Comparison of ENCODE assay signal across 8 cellular contexts in genomic region chr3:44355634-44356033, GRCh38. TPM values are rescaled to one million over a fixed set of nuclear protein-coding genes. Genes with fewer than 3 reads are reported as not detected.
DNase-seq lines count a peak whose midpoint lies in the region; ATAC-seq and TF ChIP-seq lines count a peak whose summit lies in the region.

No MANE protein-coding gene starts in this region.

- no peaks in the 10 kb centered on the region for H3K9me3 Mint-ChIP-seq in stimulated activated naive CD8-positive, alpha-beta T cell treated with anti-CD3 and anti-CD28 coated beads, Interleukin-15, amount 100 ng/mL, for 72 hours
- H3K9me3 Mint-ChIP-seq in stimulated activated memory B cell treated with anti-CD40 and anti-IgM and Interleukin-4, amounts not matched to agents 10 μg/mL and 1 μg/mL and 100 μg/mL, for 72 hours: no peaks in the 10 kb centered on the region

- H3K4me2 ChIP-seq in hepatocyte: no peak overlapping the region

- no peak overlapping the region for H3K27ac ChIP-seq in hepatocyte

- no peaks in the 10 kb centered on the region for H3K9me2 ChIP-seq in hepatocyte (replicated peaks; ENCODE audit: insufficient read depth)

- H3K27me3 ChIP-seq in adipocyte (replicated peaks; ENCODE audit: control insufficient read depth, insufficient read depth, low read length) (no peaks in the 10 kb centered on the region), hepatocyte (no peaks in the 10 kb centered on the region)

- H3K4me3 ChIP-seq in adipocyte (ENCODE audit: low read length): no peak overlapping the region
- no peak overlapping the region for H3K4me3 ChIP-seq in hepatocyte

- peaks cover 16% of the 10 kb centered on the region for H3K36me3 ChIP-seq in adipocyte (ENCODE audit: control insufficient read depth, insufficient read depth, low read length, severe bottlenecking)
- no peaks in the 10 kb centered on the region for H3K36me3 ChIP-seq in hepatocyte (replicated peaks; ENCODE audit: insufficient read depth, low read depth)

- no peaks in the 10 kb centered on the region for H4K20me1 ChIP-seq in hepatocyte (ENCODE audit: insufficient read depth, poor library complexity, severe bottlenecking)

- H3K27ac Mint-ChIP-seq in stimulated activated naive CD8-positive, alpha-beta T cell treated with anti-CD3 and anti-CD28 coated beads, Interleukin-15, amount 100 ng/mL, for 72 hours: no peak overlapping the region
- H3K27ac Mint-ChIP-seq in stimulated activated memory B cell treated with anti-CD40 and anti-IgM and Interleukin-4, amounts not matched to agents 10 μg/mL and 1 μg/mL and 100 μg/mL, for 72 hours: no peak overlapping the region

- H3K9me3 ChIP-seq in adipocyte (ENCODE audit: control insufficient read depth, low read length): no peaks in the 10 kb centered on the region
- H3K9me3 ChIP-seq in hepatocyte (ENCODE audit: low read depth): no peaks in the 10 kb centered on the region

- H2AFZ ChIP-seq in hepatocyte: no peak overlapping the region

- no peaks in the 10 kb centered on the region for H3K4me1 Mint-ChIP-seq in stimulated activated naive CD8-positive, alpha-beta T cell treated with anti-CD3 and anti-CD28 coated beads, Interleukin-15, amount 100 ng/mL, for 72 hours
- H3K4me1 Mint-ChIP-seq in stimulated activated memory B cell treated with anti-CD40 and anti-IgM and Interleukin-4, amounts not matched to agents 10 μg/mL and 1 μg/mL and 100 μg/mL, for 72 hours: no peaks in the 10 kb centered on the region

- no peaks in the 10 kb centered on the region for H3K27me3 Mint-ChIP-seq in stimulated activated naive CD8-positive, alpha-beta T cell treated with anti-CD3 and anti-CD28 coated beads, Interleukin-15, amount 100 ng/mL, for 72 hours
- no peaks in the 10 kb centered on the region for H3K27me3 Mint-ChIP-seq in stimulated activated memory B cell treated with anti-CD40 and anti-IgM and Interleukin-4, amounts not matched to agents 10 μg/mL and 1 μg/mL and 100 μg/mL, for 72 hours

- H3K9ac ChIP-seq in adipocyte (ENCODE audit: low read length): no peak overlapping the region

- ATAC-seq in stimulated activated naive CD8-positive, alpha-beta T cell treated with anti-CD3 and anti-CD28 coated beads, Interleukin-15, amount 100 ng/mL, for 72 hours: no peak
- ATAC-seq in stimulated activated memory B cell treated with anti-CD40 and anti-IgM and Interleukin-4, amounts not matched to agents 10 μg/mL and 1 μg/mL and 100 μg/mL, for 72 hours: no peak

- no peak for TF ChIP-seq CTCF in hepatocyte (IDR thresholded peaks at IDR 0.05; ENCODE audit: poor library complexity)

- 28% methylated on average over 2 of the region's 2 CpGs for whole genome bisulfite sequencing in hepatocyte (ENCODE audit: low lambda C conversion rate, missing lambda C conversion rate)

- H3K79me2 ChIP-seq in hepatocyte: peaks cover 55% of the 10 kb centered on the region

- no peak overlapping the region for H3K4me3 Mint-ChIP-seq in stimulated activated naive CD8-positive, alpha-beta T cell treated with anti-CD3 and anti-CD28 coated beads, Interleukin-15, amount 100 ng/mL, for 72 hours
- no peak overlapping the region for H3K4me3 Mint-ChIP-seq in stimulated activated memory B cell treated with anti-CD40 and anti-IgM and Interleukin-4, amounts not matched to agents 10 μg/mL and 1 μg/mL and 100 μg/mL, for 72 hours

- peaks cover 32% of the 10 kb centered on the region for H3K36me3 Mint-ChIP-seq in stimulated activated memory B cell treated with anti-CD40 and anti-IgM and Interleukin-4, amounts not matched to agents 10 μg/mL and 1 μg/mL and 100 μg/mL, for 72 hours

- DNase-seq in A172 (ENCODE audit: low spot score) (peak; percentile 73), HT1080 (ENCODE audit: low read depth) (peak; percentile 78), adipocyte (ENCODE audit: low read depth) (peak; percentile 89), hepatocyte (ENCODE audit: low spot score) (peak; percentile 41), HuH-7.5 (ENCODE audit: low spot score) (no peak), activated gamma-delta T cell (lab: John Stamatoyannopoulos, UW) (no peak)
- DNase-seq in stimulated activated naive CD8-positive, alpha-beta T cell treated with anti-CD3 and anti-CD28 coated beads, Interleukin-15, amount 100 ng/mL, for 72 hours: no peak

- H3K4me1 ChIP-seq in adipocyte (ENCODE audit: control insufficient read depth, insufficient read depth, low read length): peaks cover 17% of the 10 kb centered on the region
- peaks cover 10% of the 10 kb centered on the region for H3K4me1 ChIP-seq in hepatocyte (ENCODE audit: insufficient read depth)

RNA-seq across cellular contexts. Expression of gene TCAIM, which starts 17.1 kb away (rescaled TPM):
- total RNA-seq in A172 (2014; rRNA removed; shearing (Covaris generic)): 22.9 and 27.6 TPM in 2 replicates
- total RNA-seq in HT1080 (2014; rRNA removed; shearing (Covaris generic)): 11.7 and 13.9 TPM in 2 replicates
- polyA plus RNA-seq in HT1080 (2015; cell fraction: cytosol; rRNA removed): 19.7 and 26.2 TPM in 2 replicates
- polyA plus RNA-seq in HT1080 (2015; cell fraction: nucleus; rRNA removed): 13.1 and 16.0 TPM in 2 replicates
- 36.3 and 37.4 TPM in 2 replicates for total RNA-seq in hepatocyte
- 19.6 and 20.7 TPM in 2 replicates for polyA plus RNA-seq in hepatocyte

Comparison
In these comparisons a context has a peak if more than half of its experiments do, and no peak if none do; other contexts are left out.
1. DNase-seq: peak in A172 (single experiment), HT1080 (single experiment), adipocyte (single experiment) and hepatocyte (single experiment); none in HuH-7.5 (single experiment), stimulated activated naive CD8-positive, alpha-beta T cell treated with anti-CD3 and anti-CD28 coated beads, Interleukin-15, amount 100 ng/mL, for 72 hours (0 of 2) and activated gamma-delta T cell (single experiment).